8 cellular contexts compared by ENCODE assay signal in the genomic region with DNA sequence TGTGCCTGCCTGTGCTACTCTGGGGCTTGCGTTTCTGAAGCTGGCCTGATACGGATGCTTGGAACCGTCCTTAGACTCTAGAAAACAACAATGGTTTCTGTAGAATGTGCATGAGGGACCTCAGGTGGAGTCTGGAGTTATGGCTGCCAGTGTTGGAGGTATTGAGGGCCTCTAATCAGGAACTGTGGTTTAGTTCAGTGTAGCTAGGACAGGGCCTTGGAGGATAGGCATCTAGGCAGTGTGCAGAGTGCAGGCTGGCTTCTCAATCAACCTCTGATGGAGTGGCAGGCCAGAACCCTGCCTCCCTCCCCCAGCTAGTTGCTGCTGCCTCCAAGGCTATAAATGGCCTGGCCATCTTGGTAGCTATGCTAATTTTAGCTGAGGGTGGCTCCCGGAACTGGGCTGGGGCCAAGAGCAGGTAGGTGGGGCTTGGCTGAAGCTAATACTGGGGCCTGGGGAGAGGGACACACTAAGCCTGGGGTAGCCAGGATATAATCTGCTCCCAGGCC. TPM values are rescaled to one million over a fixed set of nuclear protein-coding genes. Genes with fewer than 3 reads are reported as not detected.
DNase-seq lines count a peak whose midpoint lies in the region; ATAC-seq, FAIRE-seq and TF ChIP-seq lines count a peak whose summit lies in the region.

No MANE protein-coding gene starts in this region.

- no peak overlapping the region for H2BK120ac ChIP-seq in trophoblast cell (ENCODE audit: insufficient read depth, low read length, poor library complexity)

- WGBS in trophoblast cell (ENCODE audit: extremely low coverage, insufficient coverage, insufficient read length): no CpG with 5 or more reads among the region's 4 CpGs

- no peak overlapping the region for H3K18ac ChIP-seq in trophoblast cell (ENCODE audit: low read length)

- no peak overlapping the region for H4K12ac ChIP-seq in trophoblast cell (ENCODE audit: low read depth, low read length)

- peaks cover 8% of the 10 kb centered on the region for H3K79me1 ChIP-seq in trophoblast cell (ENCODE audit: low read length)

- peak overlapping the region; percentile 69 for H3K27ac Mint-ChIP-seq in astrocyte (ENCODE audit: unreplicated experiment)

- H3K14ac ChIP-seq in trophoblast cell (ENCODE audit: low read length): no peak overlapping the region

- peaks cover 40% of the 10 kb centered on the region for H3K4me1 Mint-ChIP-seq in astrocyte (ENCODE audit: low read depth, unreplicated experiment)

- H3K27me3 Mint-ChIP-seq in astrocyte (ENCODE audit: low read depth, unreplicated experiment): no peaks in the 10 kb centered on the region

- peak overlapping the region in 7 of 11 experiments; percentile 8 to 85 (median 37); a peak in 7 of 22 replicates for H3K9ac ChIP-seq in BLaER1 treated with 17β-estradiol and CSF1 and Interleukin-3, amounts not matched to agents 10 nM and 100 nM
- H3K9ac ChIP-seq in astrocyte (ENCODE audit: low read length) (no peak overlapping the region), trophoblast cell (ENCODE audit: low read length) (no peak overlapping the region)

- H3K27me3 ChIP-seq in BLaER1 treated with 17β-estradiol and CSF1 and Interleukin-3, amounts not matched to agents 10 nM and 100 nM: peaks cover 0 to 11% (median 0%) of the 10 kb centered on the region in 11 experiments; a peak in 5 of 22 replicates
- no peaks in the 10 kb centered on the region for H3K27me3 ChIP-seq in astrocyte (ENCODE audit: insufficient read depth, low read length)
- H3K27me3 ChIP-seq in trophoblast cell (ENCODE audit: insufficient read depth, low read length): no peaks in the 10 kb centered on the region

- no peak overlapping the region for H3K23ac ChIP-seq in trophoblast cell (ENCODE audit: low read length)

- peak overlapping the region; percentile 29 for H2AK5ac ChIP-seq in trophoblast cell (ENCODE audit: low read length)

- no peak overlapping the region for H3K4me3 Mint-ChIP-seq in astrocyte (ENCODE audit: unreplicated experiment)

- no peak for FAIRE-seq in astrocyte (lab: Jason Lieb, UNC)

- no peak overlapping the region for H2BK12ac ChIP-seq in trophoblast cell (ENCODE audit: low read length)

- H3K4ac ChIP-seq in trophoblast cell (ENCODE audit: low read depth, low read length): no peak overlapping the region

- peak overlapping the region in 3 of 11 experiments; percentile 20 to 47 (median 20); a peak in 4 of 22 replicates for H3K27ac ChIP-seq in BLaER1 treated with 17β-estradiol and CSF1 and Interleukin-3, amounts not matched to agents 10 nM and 100 nM
- H3K27ac ChIP-seq in astrocyte (ENCODE audit: low read depth, low read length) (no peak overlapping the region), trophoblast cell (ENCODE audit: low read depth, low read length) (no peak overlapping the region)

- no peak overlapping the region for H2BK5ac ChIP-seq in trophoblast cell (ENCODE audit: low read depth, low read length, poor library complexity)

- H3K9me3 Mint-ChIP-seq in astrocyte (ENCODE audit: unreplicated experiment): no peaks in the 10 kb centered on the region

- H3K4me1 ChIP-seq in BLaER1 treated with 17β-estradiol and CSF1 and Interleukin-3, amounts not matched to agents 10 nM and 100 nM: peaks cover 78 to 90% (median 83%) of the 10 kb centered on the region in 10 experiments
- H3K4me1 ChIP-seq in astrocyte (ENCODE audit: insufficient read depth, low read length) (peaks cover 12% of the 10 kb centered on the region), trophoblast cell (ENCODE audit: control insufficient read depth in 1 of 2, insufficient read depth in 2 of 2, low read length in 2 of 2) (peaks cover 12 to 13% of the 10 kb centered on the region in 2 experiments)

- no peak overlapping the region for H2AFZ ChIP-seq in astrocyte (ENCODE audit: low read depth, low read length)
- H2AFZ ChIP-seq in trophoblast cell (ENCODE audit: insufficient read depth, low read length, poor library complexity): no peak overlapping the region

- peak overlapping the region in 6 of 10 experiments; percentile 4 to 91 (median 56); a peak in 10 of 20 replicates for H3K4me3 ChIP-seq in BLaER1 treated with 17β-estradiol and CSF1 and Interleukin-3, amounts not matched to agents 10 nM and 100 nM
- no peak overlapping the region for H3K4me3 ChIP-seq in astrocyte (ENCODE audit: insufficient read depth, low read depth, low read length)
- H3K4me3 ChIP-seq in trophoblast cell (ENCODE audit: low read depth, low read length): no peak overlapping the region

- no peak overlapping the region for H4K8ac ChIP-seq in trophoblast cell (ENCODE audit: low read depth, low read length)

- H4K91ac ChIP-seq in trophoblast cell (ENCODE audit: low read depth, low read length): no peak overlapping the region

- peaks cover 0 to 18% (median 0%) of the 10 kb centered on the region in 11 experiments; a peak in 1 of 22 replicates for H3K36me3 ChIP-seq in BLaER1 treated with 17β-estradiol and CSF1 and Interleukin-3, amounts not matched to agents 10 nM and 100 nM
- H3K36me3 ChIP-seq in astrocyte (ENCODE audit: insufficient read depth, low read length) (no peaks in the 10 kb centered on the region), trophoblast cell (ENCODE audit: control insufficient read depth in 1 of 2, insufficient read depth in 2 of 2, low read length in 2 of 2) (no peaks in the 10 kb centered on the region)

- peaks cover 18 to 72% (median 52%) of the 10 kb centered on the region in 11 experiments; a peak in 17 of 22 replicates for H4K20me1 ChIP-seq in BLaER1 treated with 17β-estradiol and CSF1 and Interleukin-3, amounts not matched to agents 10 nM and 100 nM
- H4K20me1 ChIP-seq in astrocyte (ENCODE audit: insufficient read depth, low read length): peaks cover 17% of the 10 kb centered on the region

- peaks cover 2% of the 10 kb centered on the region for H3K36me3 Mint-ChIP-seq in astrocyte (ENCODE audit: low read depth, unreplicated experiment)

- DNase-seq in astrocyte (ENCODE audit: low read depth) (no peak), trophoblast cell (no peak), NCI-H345 (lab: John Stamatoyannopoulos, UW) (no peak), NCI-H2081 treated with DMSO at 0.1 percent for 48 hours (lab: John Stamatoyannopoulos, UW) (no peak), DMS153 treated with DMSO at 0.1 percent for 48 hours (lab: John Stamatoyannopoulos, UW; ENCODE audit: unreplicated experiment) (no peak)

- H3K4me2 ChIP-seq in BLaER1 treated with 17β-estradiol and CSF1 and Interleukin-3, amounts not matched to agents 10 nM and 100 nM: peak overlapping the region; percentile 90 to 99 (median 98)
- no peak overlapping the region for H3K4me2 ChIP-seq in astrocyte (ENCODE audit: low read length)
- no peak overlapping the region for H3K4me2 ChIP-seq in trophoblast cell (ENCODE audit: low read length)

- no peaks in the 10 kb centered on the region for H3K9me3 ChIP-seq in BLaER1 treated with 17β-estradiol and CSF1 and Interleukin-3, amounts not matched to agents 10 nM and 100 nM (replicated peaks in 1 of 11)
- no peaks in the 10 kb centered on the region for H3K9me3 ChIP-seq in astrocyte (ENCODE audit: insufficient read depth, low read depth, low read length)
- H3K9me3 ChIP-seq in trophoblast cell (ENCODE audit: insufficient read depth, low read depth, low read length): no peaks in the 10 kb centered on the region

- no peak for TF ChIP-seq CTCF in astrocyte (IDR thresholded peaks at IDR 0.05; ENCODE audit: insufficient read depth, low read depth, low read length)

- peaks cover 52% of the 10 kb centered on the region for H3K79me2 ChIP-seq in astrocyte (ENCODE audit: insufficient read depth, low read length)
- peaks cover 8% of the 10 kb centered on the region for H3K79me2 ChIP-seq in trophoblast cell (ENCODE audit: control insufficient read depth, insufficient read depth, low read length, poor library complexity)

- ATAC-seq in GM19035 (IDR thresholded peaks at IDR 0.05; ENCODE audit: unreplicated experiment): peak; percentile 36
- peak; percentile 30 for ATAC-seq in HG03565 (IDR thresholded peaks at IDR 0.05; ENCODE audit: unreplicated experiment)

RNA-seq across cellular contexts. Expression of gene STIM1, which starts 4.0 kb away (rescaled TPM):
- total RNA-seq in astrocyte: 42.9 and 49.3 TPM in 2 replicates
- 17.6 and 18.0 TPM in 2 replicates for polyA plus RNA-seq in trophoblast cell (2013)

RNA-seq across cellular contexts. Expression of gene RHOG, which starts 18.7 kb away (rescaled TPM):
- 54.5 and 54.7 TPM in 2 replicates for total RNA-seq in astrocyte
- 48.3 and 53.7 TPM in 2 replicates for polyA plus RNA-seq in trophoblast cell (2013)

RNA-seq across cellular contexts. Expression of gene PGAP2, which starts 51.1 kb away (rescaled TPM):
- 22.4 and 22.5 TPM in 2 replicates for total RNA-seq in astrocyte
- 24.0 TPM in 2 replicates for polyA plus RNA-seq in trophoblast cell (2013)

Comparison
In these comparisons a context has a peak if more than half of its experiments do, and no peak if none do; other contexts are left out.
1. H3K4me2 ChIP-seq: peak in BLaER1 treated with 17β-estradiol and CSF1 and Interleukin-3, amounts not matched to agents 10 nM and 100 nM (11 of 11); none in astrocyte (single experiment) and trophoblast cell (single experiment).
2. H3K4me3 ChIP-seq: peak in BLaER1 treated with 17β-estradiol and CSF1 and Interleukin-3, amounts not matched to agents 10 nM and 100 nM (6 of 10); none in astrocyte (single experiment) and trophoblast cell (single experiment).
3. H3K9ac ChIP-seq: peak in BLaER1 treated with 17β-estradiol and CSF1 and Interleukin-3, amounts not matched to agents 10 nM and 100 nM (7 of 11); none in astrocyte (single experiment) and trophoblast cell (single experiment).